Comparison of ENCODE assay signal across 11 cellular contexts in the genomic region with DNA sequence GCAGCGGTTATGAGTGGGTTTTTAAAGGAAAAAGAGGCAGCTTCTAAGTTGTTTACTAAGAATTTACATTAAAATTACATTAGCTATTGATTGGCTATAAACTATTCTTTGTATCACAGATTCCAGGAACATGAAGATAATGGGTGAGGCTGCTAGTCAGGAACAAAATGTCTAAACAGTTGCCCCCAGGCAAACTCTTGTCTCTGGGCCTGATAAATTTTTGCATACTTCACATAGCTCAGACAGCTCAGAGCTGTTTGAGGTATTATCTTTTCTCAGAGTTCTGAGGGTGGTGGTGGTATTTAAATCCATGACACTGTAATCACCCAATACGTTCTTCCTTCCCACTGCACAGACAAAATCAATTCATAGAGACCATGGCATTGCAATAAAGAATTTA. TPM values are rescaled to one million over a fixed set of nuclear protein-coding genes. Genes with fewer than 3 reads are reported as not detected.
DNase-seq lines count a peak whose midpoint lies in the region; ATAC-seq and TF ChIP-seq lines count a peak whose summit lies in the region.
"Had no signal": no experiment of that assay in that cellular context is flagged by ENCODE, and none has a peak within 500 bp of the region (broad histone marks: within the 10 kb centered on the region; RNA-seq: fewer than 3 reads in every experiment).

No MANE protein-coding gene starts in this region.

- TF ChIP-seq EP300 in neural cell (conservative IDR thresholded peaks at IDR 0.05; ENCODE audit: poor library complexity, severe bottlenecking) = no peak

- H3K27ac ChIP-seq in neural cell (ENCODE audit: low read length) = no peak overlapping the region

- H3K36me3 ChIP-seq in endocrine pancreas (ENCODE audit: control insufficient read depth, insufficient read depth, low read length) = no peaks in the 10 kb centered on the region
- H3K36me3 ChIP-seq in neural cell (ENCODE audit: insufficient read depth, low read length) = no peaks in the 10 kb centered on the region
- H3K36me3 ChIP-seq: Peyer's patch had no signal

- H3K4me1 ChIP-seq in endocrine pancreas (ENCODE audit: control insufficient read depth, insufficient read depth, low read length) = peaks cover 12% of the 10 kb centered on the region

- H3K27me3 ChIP-seq in endocrine pancreas (ENCODE audit: control insufficient read depth, insufficient read depth, low read length) = no peaks in the 10 kb centered on the region
- peaks cover 6% of the 10 kb centered on the region for H3K27me3 ChIP-seq in neural cell (ENCODE audit: insufficient read depth, low read depth, low read length)
- H3K27me3 ChIP-seq: Peyer's patch had no signal

- H3K9me3 ChIP-seq in endocrine pancreas (ENCODE audit: control insufficient read depth, low read length) = peaks cover 4% of the 10 kb centered on the region
- peaks cover 5% of the 10 kb centered on the region for H3K9me3 ChIP-seq in neural cell (ENCODE audit: low read length)

- ATAC-seq in GM19463 (IDR thresholded peaks at IDR 0.05; ENCODE audit: unreplicated experiment) = no peak
- ATAC-seq in GM18858 (IDR thresholded peaks at IDR 0.05; ENCODE audit: unreplicated experiment) = no peak
- ATAC-seq in HG03469 (IDR thresholded peaks at IDR 0.05; ENCODE audit: unreplicated experiment) = no peak
- no peak for ATAC-seq in GM21737 (IDR thresholded peaks at IDR 0.05; ENCODE audit: unreplicated experiment)
- ATAC-seq: activated CD4-positive, alpha-beta T cell treated with anti-CD3 and anti-CD28 coated beads for 36 hours had no signal

- H3F3A ChIP-seq in neural cell (ENCODE audit: insufficient read depth, low read length, poor library complexity, severe bottlenecking) = peaks cover 4% of the 10 kb centered on the region

- DNase-seq in EH (ENCODE audit: low read depth) (peak; percentile 91), NCI-H226 (peak; percentile 87)
- DNase-seq: activated CD4-positive, alpha-beta T cell treated with anti-CD3 and anti-CD28 coated beads for 36 hours; activated gamma-delta T cell; Peyer's patch had no signal

- peak overlapping the region; percentile 59 for H3K4me2 ChIP-seq in neural cell (ENCODE audit: low read length)

- TF ChIP-seq CTCF in neural cell (IDR thresholded peaks at IDR 0.05; ENCODE audit: poor library complexity, severe bottlenecking) = no peak

- no peaks in the 10 kb centered on the region for H4K20me1 ChIP-seq in neural cell (ENCODE audit: insufficient read depth)

- TF ChIP-seq RAD21 in neural cell (conservative IDR thresholded peaks at IDR 0.05) = no peak

- no peak overlapping the region for H3K9ac ChIP-seq in endocrine pancreas (ENCODE audit: control insufficient read depth, insufficient read depth, low read length)
- no peak overlapping the region for H3K9ac ChIP-seq in neural cell (ENCODE audit: low read length)

- H3K4me3 ChIP-seq in endocrine pancreas (ENCODE audit: control insufficient read depth, insufficient read depth, low read length) (peak overlapping the region; percentile 97), neural cell (ENCODE audit: low read length) (peak overlapping the region; percentile 87)

- H3K79me2 ChIP-seq in neural cell (replicated peaks; ENCODE audit: insufficient read depth, low read length) = peaks cover 26% of the 10 kb centered on the region

- H2AFZ ChIP-seq in neural cell (ENCODE audit: low read depth, low read length) = no peak overlapping the region

- no peaks in the 10 kb centered on the region for H3K9me2 ChIP-seq in neural cell (ENCODE audit: insufficient read depth, low read length)

TF ChIP-seq in neural cell, 6 proteins besides CTCF, POLR2A, EP300 and RAD21:
- no peak for TF ChIP-seq SMC3 (conservative IDR thresholded peaks at IDR 0.05; ENCODE audit: poor library complexity)
- TF ChIP-seq, protein P1, sequence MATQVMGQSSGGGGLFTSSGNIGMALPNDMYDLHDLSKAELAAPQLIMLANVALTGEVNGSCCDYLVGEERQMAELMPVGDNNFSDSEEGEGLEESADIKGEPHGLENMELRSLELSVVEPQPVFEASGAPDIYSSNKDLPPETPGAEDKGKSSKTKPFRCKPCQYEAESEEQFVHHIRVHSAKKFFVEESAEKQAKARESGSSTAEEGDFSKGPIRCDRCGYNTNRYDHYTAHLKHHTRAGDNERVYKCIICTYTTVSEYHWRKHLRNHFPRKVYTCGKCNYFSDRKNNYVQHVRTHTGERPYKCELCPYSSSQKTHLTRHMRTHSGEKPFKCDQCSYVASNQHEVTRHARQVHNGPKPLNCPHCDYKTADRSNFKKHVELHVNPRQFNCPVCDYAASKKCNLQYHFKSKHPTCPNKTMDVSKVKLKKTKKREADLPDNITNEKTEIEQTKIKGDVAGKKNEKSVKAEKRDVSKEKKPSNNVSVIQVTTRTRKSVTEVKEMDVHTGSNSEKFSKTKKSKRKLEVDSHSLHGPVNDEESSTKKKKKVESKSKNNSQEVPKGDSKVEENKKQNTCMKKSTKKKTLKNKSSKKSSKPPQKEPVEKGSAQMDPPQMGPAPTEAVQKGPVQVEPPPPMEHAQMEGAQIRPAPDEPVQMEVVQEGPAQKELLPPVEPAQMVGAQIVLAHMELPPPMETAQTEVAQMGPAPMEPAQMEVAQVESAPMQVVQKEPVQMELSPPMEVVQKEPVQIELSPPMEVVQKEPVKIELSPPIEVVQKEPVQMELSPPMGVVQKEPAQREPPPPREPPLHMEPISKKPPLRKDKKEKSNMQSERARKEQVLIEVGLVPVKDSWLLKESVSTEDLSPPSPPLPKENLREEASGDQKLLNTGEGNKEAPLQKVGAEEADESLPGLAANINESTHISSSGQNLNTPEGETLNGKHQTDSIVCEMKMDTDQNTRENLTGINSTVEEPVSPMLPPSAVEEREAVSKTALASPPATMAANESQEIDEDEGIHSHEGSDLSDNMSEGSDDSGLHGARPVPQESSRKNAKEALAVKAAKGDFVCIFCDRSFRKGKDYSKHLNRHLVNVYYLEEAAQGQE (IDR thresholded peaks at IDR 0.05; ENCODE audit: borderline replicate concordance) = no peak
- TF ChIP-seq MXI1 (conservative IDR thresholded peaks at IDR 0.05; ENCODE audit: poor library complexity, severe bottlenecking) = no peak
- TF ChIP-seq EZH2 (IDR thresholded peaks at IDR 0.05; ENCODE audit: borderline replicate concordance, insufficient read depth, low read length, poor library complexity, severe bottlenecking) = no peak
- no peak for TF ChIP-seq POLR2AphosphoS5 (IDR thresholded peaks at IDR 0.05)
- TF ChIP-seq TAF1 (IDR thresholded peaks at IDR 0.05; ENCODE audit: low read depth) = no peak
TF ChIP-seq in neural cell: peak in this region for 0.

RNA-seq across cellular contexts. Expression of gene HACD2, which starts 2.1 kb away (rescaled TPM):
- polyA plus RNA-seq in neural cell = 28.0 and 28.4 TPM in 2 replicates
- 35.8 and 39.4 TPM in 2 replicates for polyA minus RNA-seq in neural cell
